ENCODE assay signal across 11 cellular contexts in genomic region chr12:2341871-2342270, GRCh38.
DNase-seq lines count a peak whose midpoint lies in the region; TF ChIP-seq lines count a peak whose summit lies in the region.
"Had no signal": no experiment of that assay in that cellular context is flagged by ENCODE, and none has a peak within 500 bp of the region (broad histone marks: within the 10 kb centered on the region; RNA-seq: fewer than 3 reads in every experiment).

No MANE protein-coding gene starts in this region.

- H3K27me3 Mint-ChIP-seq in chondrocyte (ENCODE audit: low read depth) (no peaks in the 10 kb centered on the region), nephron (ENCODE audit: low read depth) (peaks cover 11% of the 10 kb centered on the region)

- TF ChIP-seq CTCF in AG09309 (IDR thresholded peaks at IDR 0.05; ENCODE audit: control insufficient read depth, insufficient read depth, low read depth, low read length, missing control alignments) (no peak), chondrocyte (IDR thresholded peaks at IDR 0.05) (no peak), nephron (IDR thresholded peaks at IDR 0.05; ENCODE audit: unreplicated experiment in 3 of 3) (no peak)

- H3K4me1 Mint-ChIP-seq in chondrocyte (ENCODE audit: low read depth): peaks cover 83% of the 10 kb centered on the region
- peaks cover 70% of the 10 kb centered on the region for H3K4me1 Mint-ChIP-seq in nephron

- no peak overlapping the region for H3K4me3 ChIP-seq in AG09309 (ENCODE audit: control insufficient read depth, low read depth, low read length)
- H3K4me3 ChIP-seq: lung had no signal

- DNase-seq in AG09309 (ENCODE audit: low read depth) (peak; percentile 75), MV-4-11 (lab: John Stamatoyannopoulos, UW) (peak; percentile 90), chondrocyte (ENCODE audit: low spot score) (no peak), amygdala (lab: John Stamatoyannopoulos, UW) (no peak), D341Med (ENCODE audit: low spot score) (no peak), hypothalamus (lab: John Stamatoyannopoulos, UW) (no peak), epidermal melanocyte (ENCODE audit: insufficient read length, low spot score) (no peak)
- DNase-seq: activated T-cell treated with anti-CD3 and anti-CD28 coated beads, Interleukin-2, amount 50 U/mL, for 72 hours; stimulated activated CD4-positive, alpha-beta T cell treated with anti-CD3 and anti-CD28 coated beads, Interleukin-4, amount 100 ng/mL, for 24 hours had no signal

- no peaks in the 10 kb centered on the region for H3K9me3 Mint-ChIP-seq in chondrocyte (ENCODE audit: low read depth)
- H3K9me3 Mint-ChIP-seq in nephron: no peaks in the 10 kb centered on the region
- H3K9me3 Mint-ChIP-seq: activated T-cell treated with anti-CD3 and anti-CD28 coated beads, Interleukin-2, amount 50 U/mL, for 72 hours had no signal

- H3K4me3 Mint-ChIP-seq in chondrocyte (ENCODE audit: unreplicated experiment) (no peak overlapping the region), nephron (no peak overlapping the region)
- H3K4me3 Mint-ChIP-seq: activated T-cell treated with anti-CD3 and anti-CD28 coated beads, Interleukin-2, amount 50 U/mL, for 72 hours had no signal

- H3K27ac Mint-ChIP-seq in chondrocyte (ENCODE audit: unreplicated experiment): peak overlapping the region; percentile 90
- peak overlapping the region in 2 of 3 experiments; percentile 73 to 87 for H3K27ac Mint-ChIP-seq in nephron
- H3K27ac Mint-ChIP-seq: activated T-cell treated with anti-CD3 and anti-CD28 coated beads, Interleukin-2, amount 50 U/mL, for 72 hours had no signal

- no peaks in the 10 kb centered on the region for H3K36me3 Mint-ChIP-seq in chondrocyte (ENCODE audit: low read depth)
- no peaks in the 10 kb centered on the region for H3K36me3 Mint-ChIP-seq in nephron (ENCODE audit: low read depth)

Comparison
In these comparisons a context has a peak if more than half of its experiments do, and no peak if none do; other contexts are left out.
1. DNase-seq: peak in AG09309 (single experiment) and MV-4-11 (single experiment); none in chondrocyte (single experiment), amygdala (0 of 56), D341Med (single experiment), hypothalamus (0 of 51) and epidermal melanocyte (single experiment).